12 cellular contexts compared by ENCODE assay signal in genomic region chr6:160461641-160462040, GRCh38.
DNase-seq lines count a peak whose midpoint lies in the region; ATAC-seq, FAIRE-seq and TF ChIP-seq lines count a peak whose summit lies in the region.
"Had no signal": no experiment of that assay in that cellular context is flagged by ENCODE, and none has a peak within 500 bp of the region (broad histone marks: within the 10 kb centered on the region; RNA-seq: fewer than 3 reads in every experiment).

No MANE protein-coding gene starts in this region.

- H3K9me1 ChIP-seq in IMR-90 (ENCODE audit: insufficient read depth, low read length) = peaks cover 5% of the 10 kb centered on the region

- H2BK20ac ChIP-seq in IMR-90 (ENCODE audit: low read depth, low read length) = peak overlapping the region; percentile 81

- H4K8ac ChIP-seq in IMR-90 (ENCODE audit: low read depth in 2 of 2, low read length in 2 of 2) (peak overlapping the region; percentile 65 to 66; a peak in 2 of 4 replicates), mesenchymal stem cell (ENCODE audit: low read length) (no peak overlapping the region)

- H3K27ac ChIP-seq in DND-41 (ENCODE audit: low read length) (peak overlapping the region; percentile 93), IMR-90 (ENCODE audit: insufficient read depth, low read length) (peak overlapping the region; percentile 21; the same call in 1 of the 2 replicates), astrocyte (ENCODE audit: low read depth, low read length) (no peak overlapping the region), mesenchymal stem cell (ENCODE audit: low read length, poor library complexity, severe bottlenecking) (peak overlapping the region; percentile 85)
- H3K27ac ChIP-seq: HL-60 had no signal

- H3K27me3 ChIP-seq in DND-41 (ENCODE audit: insufficient read depth, low read length, poor library complexity) (no peaks in the 10 kb centered on the region), IMR-90 (ENCODE audit: control insufficient read depth, insufficient read depth, low read length) (no peaks in the 10 kb centered on the region), astrocyte (ENCODE audit: insufficient read depth, low read length) (no peaks in the 10 kb centered on the region), mesenchymal stem cell (ENCODE audit: control insufficient read depth in 1 of 2, insufficient read depth in 1 of 2, low read length in 2 of 2) (no peaks in the 10 kb centered on the region), HAP-1 (ENCODE audit: low read depth) (no peaks in the 10 kb centered on the region)

- peaks cover 41% of the 10 kb centered on the region for H3K27me3 Mint-ChIP-seq in astrocyte (ENCODE audit: low read depth, unreplicated experiment)
- H3K27me3 Mint-ChIP-seq: memory B cell had no signal

- H3K79me2 ChIP-seq in DND-41 (ENCODE audit: insufficient read depth, low read length) (no peaks in the 10 kb centered on the region), astrocyte (ENCODE audit: insufficient read depth, low read length) (no peaks in the 10 kb centered on the region)

- TF ChIP-seq CTCF in DND-41 (IDR thresholded peaks at IDR 0.05; ENCODE audit: borderline replicate concordance, extremely low read depth, low read length, poor library complexity, severe bottlenecking) = no peak
- TF ChIP-seq CTCF in IMR-90 (conservative IDR thresholded peaks at IDR 0.05; ENCODE audit: low read depth, low read length) = no peak
- TF ChIP-seq CTCF in astrocyte (IDR thresholded peaks at IDR 0.05; ENCODE audit: insufficient read depth, low read depth, low read length) = no peak

- BruUV-seq in IMR-90 (replicated peaks; lab: Mats Ljungman, UMichigan) = no TSS peak

- no peak for TF ChIP-seq POLR2A in IMR-90 (IDR thresholded peaks at IDR 0.05; ENCODE audit: low read depth, low read length)

- H3K36me3 Mint-ChIP-seq in astrocyte (ENCODE audit: low read depth, unreplicated experiment) = no peaks in the 10 kb centered on the region
- H3K36me3 Mint-ChIP-seq: memory B cell had no signal

- no peak overlapping the region for H3K23ac ChIP-seq in IMR-90 (ENCODE audit: low read depth, low read length)
- no peak overlapping the region for H3K23ac ChIP-seq in mesenchymal stem cell (ENCODE audit: low read length in 2 of 2)

- no CpG with 5 or more reads among the region's 3 CpGs for WGBS in IMR-90 (ENCODE audit: extremely low coverage in 2 of 2, insufficient read length in 1 of 2), 2 experiments
- WGBS in mesenchymal stem cell = 46% methylated on average over 3 of the region's 3 CpGs

- POLR2A ChIA-PET in IMR-90 (lab: Charles Lee; ENCODE audit: unreplicated experiment) = no interaction called here

- intact Hi-C loops in IMR-90 (cut with micrococcal nuclease) = no loop called here

- no peak overlapping the region for H4K5ac ChIP-seq in IMR-90 (ENCODE audit: low read depth, low read length)

- ATAC-seq in DND-41 (ENCODE audit: insufficient read depth, low read depth) (no peak), IMR-90 (ENCODE audit: low read depth) (no peak)

- H3K9me3 ChIP-seq in DND-41 (ENCODE audit: insufficient read depth, low read length, severe bottlenecking) (no peaks in the 10 kb centered on the region), IMR-90 (ENCODE audit: control insufficient read depth, insufficient read depth, low read length) (no peaks in the 10 kb centered on the region), astrocyte (ENCODE audit: insufficient read depth, low read depth, low read length) (no peaks in the 10 kb centered on the region), mesenchymal stem cell (ENCODE audit: control insufficient read depth, low read length) (no peaks in the 10 kb centered on the region), HAP-1 (no peaks in the 10 kb centered on the region)

- CTCF ChIA-PET in IMR-90 (lab: Yijun Ruan, JAX) = no interaction called here

- H4K91ac ChIP-seq in IMR-90 (ENCODE audit: insufficient read depth, low read depth, low read length) = peak overlapping the region; percentile 65; the same call in 1 of the 2 replicates
- H4K91ac ChIP-seq in mesenchymal stem cell (ENCODE audit: low read length) = peak overlapping the region; percentile 40

- peak; percentile 73 for FAIRE-seq in astrocyte (lab: Jason Lieb, UNC)

- peak overlapping the region; percentile 80 for H2BK120ac ChIP-seq in IMR-90 (ENCODE audit: low read depth, low read length)
- H2BK120ac ChIP-seq in mesenchymal stem cell (ENCODE audit: low read depth, low read length) = no peak overlapping the region

- TF ChIP-seq RAD21 in IMR-90 (IDR thresholded peaks at IDR 0.05; ENCODE audit: low read length) = no peak

- H3K27ac Mint-ChIP-seq in astrocyte (ENCODE audit: unreplicated experiment) = no peak overlapping the region
- H3K27ac Mint-ChIP-seq: memory B cell had no signal

- in situ Hi-C loops in IMR-90 (cut with MboI; ENCODE audit: low sequenced_read_pairs) = loop anchor here (25.0 kb wide), 1 partner anchor 599 kb away; no protein-coding TSS in a partner anchor
- in situ Hi-C loops in HAP-1 (cut with MboI; ENCODE audit: low sequenced_read_pairs) = no loop called here

- H3K14ac ChIP-seq in IMR-90 (replicated peaks; ENCODE audit: low read depth, low read length) = 0 out of 2 replicates have a peak overlapping the region, but pooled peaks have one; percentile 73
- peak overlapping the region in 1 of 2 experiments; percentile 13 for H3K14ac ChIP-seq in mesenchymal stem cell (ENCODE audit: low read length in 2 of 2)

- H2AFZ ChIP-seq in DND-41 (ENCODE audit: low read depth, low read length) (no peak overlapping the region), IMR-90 (replicated peaks; ENCODE audit: low read length, poor library complexity) (peak overlapping the region; percentile 9), astrocyte (ENCODE audit: low read depth, low read length) (no peak overlapping the region), mesenchymal stem cell (ENCODE audit: low read depth, low read length) (no peak overlapping the region)

- H3K4me2 ChIP-seq in DND-41 (ENCODE audit: insufficient read depth, low read length) = peak overlapping the region; percentile 60
- no peak overlapping the region for H3K4me2 ChIP-seq in IMR-90 (ENCODE audit: low read depth, low read length)
- peak overlapping the region; percentile 72 for H3K4me2 ChIP-seq in astrocyte (ENCODE audit: low read length)
- no peak overlapping the region for H3K4me2 ChIP-seq in mesenchymal stem cell (ENCODE audit: low read length, poor library complexity, severe bottlenecking)

- H3K4me3 Mint-ChIP-seq in astrocyte (ENCODE audit: unreplicated experiment) = no peak overlapping the region
- H3K4me3 Mint-ChIP-seq: memory B cell had no signal

- no peaks in the 10 kb centered on the region for H3K79me1 ChIP-seq in IMR-90 (ENCODE audit: low read depth in 1 of 2, low read length in 2 of 2)
- H3K79me1 ChIP-seq in mesenchymal stem cell (replicated peaks; ENCODE audit: low read length, poor library complexity, severe bottlenecking) = no peaks in the 10 kb centered on the region

- dilution Hi-C loops in IMR-90 (cut with HindIII; ENCODE audit: low sequenced_read_pairs, unreplicated experiment) = no loop called here

- peaks cover 7% of the 10 kb centered on the region for H3K9me3 Mint-ChIP-seq in astrocyte (ENCODE audit: unreplicated experiment)
- H3K9me3 Mint-ChIP-seq: memory B cell had no signal

- H2AK5ac ChIP-seq in IMR-90 (ENCODE audit: low read depth, low read length) = peak overlapping the region; percentile 84; the same call in 1 of the 2 replicates
- no peak overlapping the region for H2AK5ac ChIP-seq in mesenchymal stem cell (ENCODE audit: low read length, severe bottlenecking)

- H3K9ac ChIP-seq in DND-41 (ENCODE audit: low read depth, low read length) (peak overlapping the region; percentile 49), IMR-90 (ENCODE audit: low read depth, low read length) (no peak overlapping the region), astrocyte (ENCODE audit: low read length) (no peak overlapping the region), mesenchymal stem cell (ENCODE audit: low read length) (no peak overlapping the region)

- H2BK12ac ChIP-seq in mesenchymal stem cell (ENCODE audit: low read length in 2 of 2) = peak overlapping the region; percentile 40 to 41

- peak overlapping the region in 1 of 2 experiments; percentile 44; a peak in 2 of 4 replicates for H3K4me3 ChIP-seq in DND-41 (ENCODE audit: low read depth in 1 of 2, low read length in 2 of 2)
- H3K4me3 ChIP-seq in IMR-90 (ENCODE audit: insufficient read depth, low read depth, low read length) = no peak overlapping the region
- no peak overlapping the region for H3K4me3 ChIP-seq in astrocyte (ENCODE audit: insufficient read depth, low read depth, low read length)
- H3K4me3 ChIP-seq in mesenchymal stem cell (ENCODE audit: insufficient read depth in 1 of 2, low read depth in 1 of 2, low read length in 2 of 2) = no peak overlapping the region
- H3K4me3 ChIP-seq in HAP-1 = no peak overlapping the region

- no peak overlapping the region for H3K18ac ChIP-seq in IMR-90 (ENCODE audit: low read depth, low read length)
- H3K18ac ChIP-seq in mesenchymal stem cell (ENCODE audit: low read depth in 1 of 2, low read length in 2 of 2) = peak overlapping the region; percentile 2 to 82

- H2BK5ac ChIP-seq in IMR-90 (ENCODE audit: low read depth, low read length, poor library complexity, severe bottlenecking) (peak overlapping the region; percentile 14), mesenchymal stem cell (ENCODE audit: low read depth, low read length, poor library complexity, severe bottlenecking) (no peak overlapping the region)

- H3K36me3 ChIP-seq in DND-41 (ENCODE audit: insufficient read depth, low read length) (no peaks in the 10 kb centered on the region), IMR-90 (ENCODE audit: control insufficient read depth, insufficient read depth, low read length) (no peaks in the 10 kb centered on the region), astrocyte (ENCODE audit: insufficient read depth, low read length) (no peaks in the 10 kb centered on the region), mesenchymal stem cell (ENCODE audit: control insufficient read depth in 1 of 2, insufficient read depth in 2 of 2, low read depth in 1 of 2, low read length in 2 of 2) (no peaks in the 10 kb centered on the region), HAP-1 (replicated peaks) (no peaks in the 10 kb centered on the region)

- H4K20me1 ChIP-seq in DND-41 (ENCODE audit: insufficient read depth, low read length) (peaks cover 2% of the 10 kb centered on the region; the same call in 1 of the 2 replicates), IMR-90 (ENCODE audit: insufficient read depth, low read length) (no peaks in the 10 kb centered on the region), astrocyte (ENCODE audit: insufficient read depth, low read length) (no peaks in the 10 kb centered on the region)

- H3K4me1 Mint-ChIP-seq in astrocyte (ENCODE audit: low read depth, unreplicated experiment) = peaks cover 18% of the 10 kb centered on the region

- H3K4ac ChIP-seq in IMR-90 (ENCODE audit: low read depth, low read length) = peak overlapping the region; percentile 56
- H3K4ac ChIP-seq in mesenchymal stem cell (ENCODE audit: low read depth in 1 of 2, low read length in 2 of 2) = peak overlapping the region in 1 of 2 experiments; percentile 62

- peak overlapping the region; percentile 21; the same call in 1 of the 2 replicates for H3K56ac ChIP-seq in IMR-90 (ENCODE audit: extremely low read depth, insufficient read depth, low read length)

- peak; percentile 50 for DNase-seq in DND-41
- DNase-seq in IMR-90 = peak; percentile 16
- DNase-seq in astrocyte (ENCODE audit: low read depth) = peak; percentile 14
- peak; percentile 38 for DNase-seq in mesenchymal stem cell
- no peak for DNase-seq in HAP-1 (ENCODE audit: low spot score in 2 of 2)
- DNase-seq in NOMO-1 treated with DMSO at 0.1 percent for 48 hours (lab: John Stamatoyannopoulos, UW; ENCODE audit: unreplicated experiment) = no peak
- DNase-seq in midbrain (lab: John Stamatoyannopoulos, UW) = no peak
- DNase-seq in Kasumi-1 (lab: John Stamatoyannopoulos, UW) = no peak
- DNase-seq: DMS153, NCI-H1694 had no signal

- H2BK15ac ChIP-seq in IMR-90 (ENCODE audit: low read depth, low read length) (peak overlapping the region; percentile 95; the same call in 2 of the 3 replicates), mesenchymal stem cell (ENCODE audit: low read depth, poor library complexity, severe bottlenecking) (no peak overlapping the region)

- H2AK9ac ChIP-seq in IMR-90 (replicated peaks; ENCODE audit: low read depth, low read length, poor library complexity) = no peak overlapping the region

- H3K4me1 ChIP-seq in DND-41 (ENCODE audit: insufficient read depth, low read length) (peaks cover 83% of the 10 kb centered on the region), IMR-90 (ENCODE audit: control insufficient read depth, insufficient read depth, low read length) (peaks cover 5% of the 10 kb centered on the region), astrocyte (ENCODE audit: insufficient read depth, low read length) (peaks cover 15% of the 10 kb centered on the region), mesenchymal stem cell (ENCODE audit: control insufficient read depth, insufficient read depth, low read depth, low read length) (peaks cover 7% of the 10 kb centered on the region), HAP-1 (no peaks in the 10 kb centered on the region)

Comparison
In these comparisons a context has a peak if more than half of its experiments do, and no peak if none do; other contexts are left out.
1. DNase-seq: peak in DND-41 (single experiment), IMR-90 (single experiment), astrocyte (single experiment) and mesenchymal stem cell (single experiment); none in HAP-1 (0 of 2), NOMO-1 treated with DMSO at 0.1 percent for 48 hours (single experiment), midbrain (single experiment) and Kasumi-1 (0 of 2).
2. H3K4me2 ChIP-seq: peak in DND-41 (single experiment) and astrocyte (single experiment); none in IMR-90 (single experiment) and mesenchymal stem cell (single experiment).